In the genomic region with DNA sequence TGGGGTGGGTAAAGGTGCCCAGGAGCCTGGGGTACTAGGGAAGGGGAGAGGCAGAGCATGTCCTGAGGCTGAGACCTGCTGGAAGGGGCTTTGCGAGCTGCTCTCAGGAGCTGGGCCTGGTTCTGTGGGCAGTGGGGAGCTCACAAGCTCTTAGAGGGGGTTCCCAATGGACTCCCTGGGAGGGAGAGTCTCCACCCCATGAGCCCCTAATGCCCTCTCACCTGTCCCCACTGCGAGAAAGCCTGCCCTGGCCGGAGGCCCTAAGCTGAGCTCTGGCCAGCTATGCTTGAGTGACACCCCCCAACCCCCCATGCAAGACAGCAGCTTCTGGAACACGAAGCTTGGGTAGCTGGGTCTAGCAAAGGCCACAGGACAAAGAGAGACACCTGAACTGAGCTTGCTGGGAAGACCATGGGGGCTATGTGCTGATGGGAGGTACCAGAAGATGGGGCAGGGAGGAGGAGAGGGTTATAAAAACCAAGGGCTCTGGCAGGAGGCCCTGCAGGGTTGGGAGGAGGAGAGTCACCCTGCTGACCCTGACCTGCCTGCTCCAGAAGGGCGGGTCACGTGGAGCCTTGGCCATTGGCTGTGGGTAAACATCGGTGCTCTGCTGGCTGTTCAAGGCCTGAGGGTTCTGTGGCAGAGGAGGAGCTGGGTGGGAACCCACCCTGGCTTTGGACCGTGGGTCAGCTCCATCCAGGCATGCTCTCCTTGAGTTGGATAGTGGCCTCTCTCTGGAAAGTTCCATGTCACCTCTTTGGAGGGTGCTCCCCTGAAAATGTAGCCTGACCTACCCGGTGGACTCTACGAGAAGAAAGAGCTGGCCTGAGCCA, we compare ENCODE assay signal across 24 cellular contexts.
DNase-seq lines count a peak whose midpoint lies in the region; ATAC-seq, FAIRE-seq and TF ChIP-seq lines count a peak whose summit lies in the region.
"Had no signal": no experiment of that assay in that cellular context is flagged by ENCODE, and none has a peak within 500 bp of the region (broad histone marks: within the 10 kb centered on the region; RNA-seq: fewer than 3 reads in every experiment).

No MANE protein-coding gene starts in this region.

- no peaks in the 10 kb centered on the region for H3K9me2 ChIP-seq in GM23338 (ENCODE audit: insufficient read depth)

- TF ChIP-seq EP300 in HepG2 (IDR thresholded peaks at IDR 0.05; ENCODE audit: low read depth in 2 of 2, low read length in 2 of 2) (peak in 1 of 2 experiments; percentile 79; a peak in 2 of 4 replicates), HepG2 (CRISPR knock-in tag; IDR thresholded peaks at IDR 0.05; ENCODE audit: borderline replicate concordance) (peak; percentile 15; the same call in 1 of the 2 replicates)

- no peak for TF ChIP-seq CTCF in GM23338 (conservative IDR thresholded peaks at IDR 0.05; ENCODE audit: low read depth in 2 of 2)
- TF ChIP-seq CTCF in HepG2 (CRISPR knock-in tag; IDR thresholded peaks at IDR 0.05): peak; percentile 14; the same call in 1 of the 2 replicates
- no peak for TF ChIP-seq CTCF in spleen (IDR thresholded peaks at IDR 0.05 in 8 of 11, conservative IDR thresholded peaks at IDR 0.05 in 3 of 11)

- H3K4me2 ChIP-seq in GM23338 (no peak overlapping the region), HepG2 (ENCODE audit: low read depth, low read length) (peak overlapping the region; percentile 68)

- peaks cover 48% of the 10 kb centered on the region for H3K4me1 ChIP-seq in GM23338 (ENCODE audit: insufficient read depth)
- peaks cover 95% of the 10 kb centered on the region for H3K4me1 ChIP-seq in HepG2 (ENCODE audit: insufficient read depth, low read length)
- peaks cover 32 to 77% (median 45%) of the 10 kb centered on the region in 6 donors for H3K4me1 ChIP-seq in spleen

- peaks cover 11% of the 10 kb centered on the region for H3K27me3 Mint-ChIP-seq in GM23338 (ENCODE audit: insufficient read depth, low read depth, poor library complexity)
- no peaks in the 10 kb centered on the region for H3K27me3 Mint-ChIP-seq in activated CD8-positive, alpha-beta T cell treated with anti-CD3 and anti-CD28 coated beads, Interleukin-2, amount 10 ng/mL, durations not matched to agents 7 days and 5 days (ENCODE audit: low read depth)

- no peaks in the 10 kb centered on the region for H3K9me3 ChIP-seq in HepG2 (ENCODE audit: low read length)
- no peaks in the 10 kb centered on the region for H3K9me3 ChIP-seq in spleen
- H3K9me3 ChIP-seq: testis had no signal

- no peak; the same call in 2 of the 3 replicates for ATAC-seq in GM23338
- no peak for ATAC-seq in activated CD8-positive, alpha-beta T cell treated with anti-CD3 and anti-CD28 coated beads, Interleukin-2, amount 10 ng/mL, durations not matched to agents 7 days and 5 days
- peak; percentile 67 for ATAC-seq in HepG2
- no peak for ATAC-seq in HG02610 (IDR thresholded peaks at IDR 0.05; ENCODE audit: unreplicated experiment)
- ATAC-seq: GM12878, left cardiac atrium had no signal

- no peak overlapping the region; the same call in 2 of the 3 replicates for H3K4me3 Mint-ChIP-seq in GM23338
- H3K4me3 Mint-ChIP-seq in activated CD8-positive, alpha-beta T cell treated with anti-CD3 and anti-CD28 coated beads, Interleukin-2, amount 10 ng/mL, durations not matched to agents 7 days and 5 days: no peak overlapping the region
- H3K4me3 Mint-ChIP-seq: activated naive CD4-positive, alpha-beta T cell treated with anti-CD3 and anti-CD28 coated beads for 36 hours; brain; dendritic cell treated with granulocyte-macrophage colony-stimulating factor and Interleukin-4, amounts not matched to agents 40 ng/mL and 50 ng/mL, for 4 days had no signal

- H4K20me1 ChIP-seq in GM23338 (replicated peaks; ENCODE audit: insufficient read depth) (no peaks in the 10 kb centered on the region; the same call in 1 of the 2 replicates), HepG2 (ENCODE audit: insufficient read depth, low read length) (no peaks in the 10 kb centered on the region)

- H3F3A ChIP-seq in GM23338 (replicated peaks; ENCODE audit: low read depth): 0 out of 2 replicates have a peak, but pooled peaks cover 12% of the 10 kb centered on the region

- no peak for DNase-seq in GM23338 (ENCODE audit: low spot score)
- DNase-seq in activated CD8-positive, alpha-beta T cell treated with anti-CD3 and anti-CD28 coated beads, Interleukin-2, amount 10 ng/mL, durations not matched to agents 7 days and 5 days: no peak
- DNase-seq in HepG2 (ENCODE audit: low spot score): peak; percentile 81
- peak; percentile 67 for DNase-seq in spleen
- DNase-seq in activated CD4-positive, alpha-beta T cell treated with anti-CD3 and anti-CD28 coated beads, Interleukin-2, amount 50 U/mL, for 4 hours: no peak
- no peak for DNase-seq in 8988T
- DNase-seq in mesenteric fat pad (ENCODE audit: low spot score): no peak
- DNase-seq: activated CD4-positive, alpha-beta T cell treated with anti-CD3 and anti-CD28 coated beads for 48 hours; activated naive CD4-positive, alpha-beta T cell treated with anti-CD3 and anti-CD28 coated beads for 36 hours; AML-193; GDM1; Kasumi-1; left cardiac atrium; NCI-H1092 treated with DMSO at 0.1 percent for 48 hours; NCI-H2171; NCI-H69; PC-9; stimulated activated CD4-positive, alpha-beta T cell treated with anti-CD3 and anti-CD28 coated beads, Interleukin-4, amount 100 ng/mL, for 1 hour; testis had no signal

- in situ Hi-C loops in HepG2 (cut with HindIII; ENCODE audit: extremely low pct_ligation_motif_present, low pct_unique_long_range_greater_than_20kb): no loop called here

- H3K4me3 ChIP-seq in GM23338 (no peak overlapping the region), HepG2 (replicated peaks in 1 of 3; ENCODE audit: insufficient read depth in 1 of 3, low read depth in 2 of 3, low read length in 3 of 3) (no peak overlapping the region; a peak in 1 of 6 replicates), spleen (no peak overlapping the region)
- H3K4me3 ChIP-seq: GM12878, PC-9, testis had no signal

- FAIRE-seq in HepG2 (lab: Jason Lieb, UNC): peak; percentile 97
- FAIRE-seq: frontal cortex, GM12878 had no signal

- CTCF ChIA-PET in activated CD8-positive, alpha-beta T cell treated with anti-CD3 and anti-CD28 coated beads, Interleukin-2, amount 10 ng/mL, durations not matched to agents 7 days and 5 days (lab: Charles Lee): interaction anchor here (0.7 to 3.0 kb wide), 3 partner anchors 11 to 61 kb away, joined by 3 to 37 read pairs (median 6); no protein-coding TSS in a partner anchor
- CTCF ChIA-PET in HepG2 (lab: Yijun Ruan, JAX; ENCODE audit: low intra/inter-chr PET ratio, low total read pairs): no interaction called here

- H3K9ac ChIP-seq in HepG2 (ENCODE audit: insufficient read depth, low read depth, low read length): peak overlapping the region; percentile 69

- no peaks in the 10 kb centered on the region for H3K36me3 Mint-ChIP-seq in GM23338 (ENCODE audit: low read depth)
- H3K36me3 Mint-ChIP-seq in activated CD8-positive, alpha-beta T cell treated with anti-CD3 and anti-CD28 coated beads, Interleukin-2, amount 10 ng/mL, durations not matched to agents 7 days and 5 days (ENCODE audit: low read depth): peaks cover 10% of the 10 kb centered on the region
- H3K36me3 Mint-ChIP-seq: brain had no signal

- H3K36me3 ChIP-seq in GM23338 (ENCODE audit: insufficient read depth) (no peaks in the 10 kb centered on the region), HepG2 (replicated peaks in 1 of 2; ENCODE audit: control insufficient read depth in 1 of 2, insufficient read depth in 2 of 2, low read length in 2 of 2) (peaks cover 0 to 1% of the 10 kb centered on the region in 2 experiments; a peak in 2 of 5 replicates), spleen (no peaks in the 10 kb centered on the region)

- intact Hi-C loops in HepG2 (cut with micrococcal nuclease; ENCODE audit: unreplicated experiment): loop anchor here (1.0 kb wide), 1 partner anchor 9 kb away; no protein-coding TSS in a partner anchor
- intact Hi-C loops in spleen (cut with DNase I; ENCODE audit: low total_unique reads): no loop called here

- TF ChIP-seq RAD21 in HepG2 (CRISPR knock-in tag; IDR thresholded peaks at IDR 0.05): no peak

- H3K79me2 ChIP-seq in GM23338 (replicated peaks; ENCODE audit: insufficient read depth) (peaks cover 69% of the 10 kb centered on the region), HepG2 (ENCODE audit: insufficient read depth, low read length) (peaks cover 71% of the 10 kb centered on the region)

- POLR2A ChIA-PET in activated CD8-positive, alpha-beta T cell treated with anti-CD3 and anti-CD28 coated beads, Interleukin-2, amount 10 ng/mL, durations not matched to agents 7 days and 5 days (lab: Charles Lee): interaction anchor here (1.1 to 2.7 kb wide), 3 partner anchors 8 to 12 kb away, joined by 4 to 12 read pairs (median 8); no protein-coding TSS in a partner anchor
- POLR2A ChIA-PET in HepG2 (lab: Yijun Ruan, JAX): interaction anchor here (0.9 to 3.8 kb wide), 12 partner anchors 9 to 73 kb away, joined by 3 to 115 read pairs (median 5); no protein-coding TSS in a partner anchor

- H3K27ac ChIP-seq in GM23338 (ENCODE audit: low read depth) (peak overlapping the region; percentile 96), HepG2 (ENCODE audit: extremely low read length, insufficient read depth, low read length) (peak overlapping the region; percentile 87), spleen (peak overlapping the region in 1 of 8 donors; percentile 35)
- H3K27ac ChIP-seq: testis had no signal

- BruUV-seq in HepG2 (replicated peaks; lab: Mats Ljungman, UMichigan): no TSS peak

- 18% methylated on average over 5 of the region's 10 CpGs for WGBS in HepG2 (ENCODE audit: low lambda C conversion rate)
- WGBS in spleen, 5 donors: 82 to 89% (median 85%) methylated on average over 9 to 10 of the region's 10 CpGs

- no peaks in the 10 kb centered on the region for H3K27me3 ChIP-seq in GM23338 (ENCODE audit: insufficient read depth)
- no peaks in the 10 kb centered on the region for H3K27me3 ChIP-seq in HepG2 (ENCODE audit: control insufficient read depth in 1 of 2, insufficient read depth in 2 of 2, low read length in 2 of 2)
- no peaks in the 10 kb centered on the region for H3K27me3 ChIP-seq in spleen (replicated peaks in 1 of 7)
- H3K27me3 ChIP-seq: testis had no signal

- no peak overlapping the region for H2AFZ ChIP-seq in GM23338
- no peak overlapping the region for H2AFZ ChIP-seq in HepG2 (ENCODE audit: low read length)
- H2AFZ ChIP-seq: PC-9 had no signal

- H3K4me1 Mint-ChIP-seq in GM23338: peaks cover 57% of the 10 kb centered on the region
- peaks cover 72% of the 10 kb centered on the region for H3K4me1 Mint-ChIP-seq in activated CD8-positive, alpha-beta T cell treated with anti-CD3 and anti-CD28 coated beads, Interleukin-2, amount 10 ng/mL, durations not matched to agents 7 days and 5 days (ENCODE audit: low read depth)

- no peak overlapping the region; the same call in 1 of the 2 replicates for H3K27ac Mint-ChIP-seq in GM23338
- H3K27ac Mint-ChIP-seq in activated CD8-positive, alpha-beta T cell treated with anti-CD3 and anti-CD28 coated beads, Interleukin-2, amount 10 ng/mL, durations not matched to agents 7 days and 5 days: peak overlapping the region; percentile 62
- H3K27ac Mint-ChIP-seq: dendritic cell treated with granulocyte-macrophage colony-stimulating factor and Interleukin-4, amounts not matched to agents 40 ng/mL and 50 ng/mL, for 4 days had no signal

- H3K9me3 Mint-ChIP-seq in GM23338: no peaks in the 10 kb centered on the region
- no peaks in the 10 kb centered on the region for H3K9me3 Mint-ChIP-seq in activated CD8-positive, alpha-beta T cell treated with anti-CD3 and anti-CD28 coated beads, Interleukin-2, amount 10 ng/mL, durations not matched to agents 7 days and 5 days (ENCODE audit: insufficient read depth)
- H3K9me3 Mint-ChIP-seq: activated naive CD4-positive, alpha-beta T cell treated with anti-CD3 and anti-CD28 coated beads for 36 hours; brain; dendritic cell treated with granulocyte-macrophage colony-stimulating factor and Interleukin-4, amounts not matched to agents 40 ng/mL and 50 ng/mL, for 4 days had no signal

- TF ChIP-seq POLR2A in HepG2 (IDR thresholded peaks at IDR 0.05; ENCODE audit: insufficient read depth in 1 of 2, low read depth in 2 of 2, low read length in 2 of 2) (no peak; a peak in 1 of 4 replicates), spleen (IDR thresholded peaks at IDR 0.05) (no peak)

Comparison
In these comparisons a context has a peak if more than half of its experiments do, and no peak if none do; other contexts are left out.
1. DNase-seq: peak in HepG2 (single experiment) and spleen (single experiment); none in GM23338 (single experiment), activated CD8-positive, alpha-beta T cell treated with anti-CD3 and anti-CD28 coated beads, Interleukin-2, amount 10 ng/mL, durations not matched to agents 7 days and 5 days (single experiment), activated CD4-positive, alpha-beta T cell treated with anti-CD3 and anti-CD28 coated beads, Interleukin-2, amount 50 U/mL, for 4 hours (0 of 2), 8988T (single experiment) and mesenteric fat pad (single experiment).